In the genomic region with DNA sequence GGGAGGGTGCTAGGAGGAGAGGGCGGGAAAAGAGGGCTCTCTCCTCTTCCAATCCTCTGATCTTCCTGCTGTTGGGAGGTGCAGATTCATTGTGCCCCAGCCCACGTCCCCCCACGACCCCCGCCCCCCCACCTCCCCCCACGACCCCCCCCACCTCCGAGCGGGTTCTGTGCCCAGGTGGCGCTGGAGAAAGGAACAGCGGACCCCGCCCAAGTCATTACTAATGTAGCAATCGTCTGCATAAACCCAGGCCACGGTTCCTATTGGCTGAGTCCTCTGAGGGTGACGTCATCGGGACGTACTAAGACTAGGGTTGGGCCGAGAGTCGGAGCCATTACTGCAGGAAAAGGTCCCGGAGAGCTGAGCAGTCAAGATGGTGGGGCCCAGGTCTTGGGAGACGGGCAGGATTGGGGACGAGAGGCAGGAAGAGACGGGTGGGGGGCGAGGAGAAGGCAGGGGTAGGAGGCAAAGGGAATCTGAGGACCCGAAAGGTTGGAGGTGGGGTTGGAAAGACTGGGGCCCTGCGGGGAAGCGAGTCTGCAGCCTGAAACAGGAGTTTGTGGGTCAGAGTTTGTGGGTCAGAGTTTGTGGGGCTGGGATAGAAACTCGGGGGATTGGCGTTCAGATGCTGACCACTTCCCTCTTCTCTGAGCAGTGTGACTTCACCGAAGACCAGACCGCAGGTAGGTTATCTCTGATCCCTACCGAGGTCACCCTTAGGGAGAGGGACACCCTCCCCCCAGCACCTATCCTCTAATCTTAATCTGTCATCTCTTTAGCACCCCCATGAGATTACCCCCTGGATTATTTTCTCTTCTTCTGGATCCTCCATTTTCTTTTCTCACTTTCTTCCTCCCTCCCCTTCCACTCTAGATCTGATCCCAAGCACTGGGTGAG, we compare ENCODE assay signal across 8 cellular contexts. TPM values are rescaled to one million over a fixed set of nuclear protein-coding genes. Genes with fewer than 3 reads are reported as not detected.
DNase-seq lines count a peak whose midpoint lies in the region; ATAC-seq and TF ChIP-seq lines count a peak whose summit lies in the region.

MYL6 (plus strand) TSS at position 331 of the 897 bp plus-strand sequence; CDS start at position 374, 43 bp downstream.

- H3K9me3 Mint-ChIP-seq in activated T-cell treated with anti-CD3 and anti-CD28 coated beads, Interleukin-2, amount 50 U/mL, for 24 hours: no peaks in the 10 kb centered on the region

- H3K27ac Mint-ChIP-seq in activated T-cell treated with anti-CD3 and anti-CD28 coated beads, Interleukin-2, amount 50 U/mL, for 24 hours: peak within 1 kb of the TSS; percentile 99

- H3K36me3 Mint-ChIP-seq in activated T-cell treated with anti-CD3 and anti-CD28 coated beads, Interleukin-2, amount 50 U/mL, for 24 hours (ENCODE audit: low read depth): peaks cover 82% of the 10 kb centered on the region

- no peaks in the 10 kb centered on the region for H3K9me2 ChIP-seq in PC-9 (ENCODE audit: insufficient read depth)

- H3K9me3 ChIP-seq in PC-9 (ENCODE audit: insufficient read depth, low read depth) (no peaks in the 10 kb centered on the region), muscle layer of colon (ENCODE audit: low read length) (no peaks in the 10 kb centered on the region)

- H3K9ac ChIP-seq in muscle layer of colon (ENCODE audit: low read length): peak within 1 kb of the TSS; percentile 100

- 0 out of 2 replicates have a peak within 1 kb of the TSS, but pooled peaks have one; percentile 67 for H2AFZ ChIP-seq in PC-9

- intact Hi-C loops in PC-9 (cut with micrococcal nuclease; ENCODE audit: unreplicated experiment): loop anchor here (5.0 kb wide), 1 partner anchor 41 kb away; the partner anchor contains the start of genes RPL41 and ZC3H10

- H3K36me3 ChIP-seq in PC-9 (ENCODE audit: low read depth): peaks cover 36% of the 10 kb centered on the region
- H3K36me3 ChIP-seq in muscle layer of colon (ENCODE audit: insufficient read depth, low read length): peaks cover 39% of the 10 kb centered on the region

- H3K4me1 ChIP-seq in PC-9 (replicated peaks; ENCODE audit: insufficient read depth) (peaks cover 26% of the 10 kb centered on the region), muscle layer of colon (ENCODE audit: insufficient read depth, low read length) (peaks cover 34% of the 10 kb centered on the region)

- H3K4me2 ChIP-seq in PC-9: peak within 1 kb of the TSS; percentile 89

- CTCF ChIA-PET in PC-9 (lab: Charles Lee): no interaction called here

- peak within 1 kb of the TSS; percentile 95 for H3K4me3 ChIP-seq in PC-9
- peak within 1 kb of the TSS; percentile 86 to 99 for H3K4me3 ChIP-seq in muscle layer of colon (ENCODE audit: low read depth in 1 of 2, low read length in 2 of 2)

- H3F3A ChIP-seq in PC-9 (ENCODE audit: insufficient read depth, low read depth): peaks cover 53% of the 10 kb centered on the region

- ATAC-seq in GM21717 (IDR thresholded peaks at IDR 0.05; ENCODE audit: unreplicated experiment) (peak; percentile 69), esophagus mucosa (peak; percentile 85)

- BruUV-seq in PC-9 (replicated peaks; lab: Mats Ljungman, UMichigan): no TSS peak

- H3K79me2 ChIP-seq in PC-9 (ENCODE audit: low read depth): peaks cover 38% of the 10 kb centered on the region

- DNase-seq in DMS114 treated with DMSO at 0.1 percent for 48 hours (lab: John Stamatoyannopoulos, UW; ENCODE audit: unreplicated experiment): peak; percentile 98
- DNase-seq in KBM-7: peak; percentile 91
- peak; percentile 89 to 93 for DNase-seq in PC-9
- peak; percentile 86 for DNase-seq in activated T-cell treated with anti-CD3 and anti-CD28 coated beads, Interleukin-2, amount 50 U/mL, for 24 hours
- DNase-seq in stimulated activated CD8-positive, alpha-beta memory T cell treated with anti-CD3 and anti-CD28 coated beads, Interleukin-7, amount 100 ng/mL, for 24 hours (ENCODE audit: low read depth): peak; percentile 75

- no peaks in the 10 kb centered on the region for H3K27me3 Mint-ChIP-seq in activated T-cell treated with anti-CD3 and anti-CD28 coated beads, Interleukin-2, amount 50 U/mL, for 24 hours

- POLR2A ChIA-PET in PC-9 (lab: Charles Lee; ENCODE audit: unreplicated experiment): interaction anchor here (0.6 to 1.6 kb wide), 5 partner anchors 23 to 588 kb away, joined by 3 to 13 read pairs (median 5); partner anchors contain the start of gene ESYT1

- peaks cover 48% of the 10 kb centered on the region for H3K4me1 Mint-ChIP-seq in activated T-cell treated with anti-CD3 and anti-CD28 coated beads, Interleukin-2, amount 50 U/mL, for 24 hours (ENCODE audit: low read depth)

- TF ChIP-seq CTCF in PC-9 (conservative IDR thresholded peaks at IDR 0.05): no peak

- H4K20me1 ChIP-seq in PC-9 (ENCODE audit: insufficient read depth): peaks cover 22% of the 10 kb centered on the region

- in situ Hi-C loops in KBM-7 (cut with MboI; ENCODE audit: low pct_unique_long_range_greater_than_20kb, low sequenced_read_pairs): no loop called here

- H3K27ac ChIP-seq in PC-9 (peak within 1 kb of the TSS; percentile 82), muscle layer of colon (ENCODE audit: low read depth, low read length) (peak within 1 kb of the TSS; percentile 93)

- H3K4me3 Mint-ChIP-seq in activated T-cell treated with anti-CD3 and anti-CD28 coated beads, Interleukin-2, amount 50 U/mL, for 24 hours: peak within 1 kb of the TSS; percentile 99

- H3K27me3 ChIP-seq in PC-9 (ENCODE audit: insufficient read depth, low read depth) (no peaks in the 10 kb centered on the region), muscle layer of colon (ENCODE audit: control insufficient read depth in 1 of 2, insufficient read depth in 2 of 2, low read length in 2 of 2) (no peaks in the 10 kb centered on the region)

RNA-seq across cellular contexts. Expression of gene MYL6, which starts in this region (rescaled TPM):
- total RNA-seq in PC-9 (2021) (666 and 697 TPM in 2 replicates), esophagus mucosa (1,179 TPM)

Comparison
In these comparisons a context has a peak if more than half of its experiments do, and no peak if none do; other contexts are left out.
1. Peak in every context shown above with its lines: DNase-seq, ATAC-seq, H3K4me3 ChIP-seq and H3K27ac ChIP-seq.